In the genomic region with DNA sequence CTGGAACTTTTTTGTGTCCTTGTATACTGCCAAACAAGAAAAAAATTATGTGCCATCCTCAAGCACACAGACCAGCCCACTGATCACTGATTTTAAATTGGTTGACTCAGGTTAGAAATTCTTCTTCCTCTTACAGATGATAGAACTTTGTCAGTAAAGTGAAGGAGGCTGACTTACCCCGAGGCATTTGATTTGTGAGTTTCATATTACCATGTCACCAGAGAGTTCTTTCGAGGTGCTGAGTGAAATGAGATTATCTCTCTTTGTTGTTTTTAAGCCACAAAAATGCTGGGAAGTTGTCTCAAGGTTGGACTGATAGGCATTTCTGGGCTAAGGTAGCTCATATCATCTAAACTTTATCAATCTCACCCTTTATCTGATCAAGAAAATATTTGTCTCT, we compare ENCODE assay signal across 25 cellular contexts.
DNase-seq lines count a peak whose midpoint lies in the region; ATAC-seq lines count a peak whose summit lies in the region.
"Had no signal": no experiment of that assay in that cellular context is flagged by ENCODE, and none has a peak within 500 bp of the region (broad histone marks: within the 10 kb centered on the region; RNA-seq: fewer than 3 reads in every experiment).

No MANE protein-coding gene starts in this region.

- H3K4me1 Mint-ChIP-seq in immature natural killer cell, result peaks cover 37 to 39% of the 10 kb centered on the region in 2 donors
- H3K4me1 Mint-ChIP-seq: CD14-positive monocyte had no signal

- H3K27ac Mint-ChIP-seq in immature natural killer cell, result peak overlapping the region in 2 of 6 donors; percentile 29 to 41
- H3K27ac Mint-ChIP-seq: CD14-positive monocyte had no signal

- peak; percentile 45 for DNase-seq in COLO829 (ENCODE audit: low spot score)
- peak; percentile 80 for DNase-seq in M059J (ENCODE audit: low read depth)
- peak; percentile 29 for DNase-seq in RPMI7951 (ENCODE audit: low read depth)
- peak; percentile 16 for DNase-seq in iris pigment epithelial cell (ENCODE audit: low read depth)
- DNase-seq in stimulated activated naive CD4-positive, alpha-beta T cell treated with Interleukin-2 at 50 U/mL for 16 hours (lab: John Stamatoyannopoulos, UW), result no peak
- DNase-seq in SKM-1 (lab: John Stamatoyannopoulos, UW; ENCODE audit: unreplicated experiment), result no peak
- DNase-seq in immature natural killer cell, result no peak
- DNase-seq: 8988T; ACHN; BE2C; Calu3; CD8-positive, alpha-beta memory T cell; DMS79 treated with DMSO at 0.1 percent for 48 hours; GM23248; H7; KBM-7; MM.1S; NCI-H1694 treated with DMSO at 0.1 percent for 48 hours; NCI-H2081; NCI-H524; NCI-H748 treated with DMSO at 0.1 percent for 48 hours; NK-92 treated with Interleukin-12 subunit alpha and Interleukin-12 subunit beta, amount 100 ng/mL, for 24 hours; SIG-M5 had no signal

- ATAC-seq in HG02623 (IDR thresholded peaks at IDR 0.05; ENCODE audit: unreplicated experiment), result no peak

- peaks cover 0 to 2% (median 0%) of the 10 kb centered on the region in 3 donors for H3K27me3 Mint-ChIP-seq in immature natural killer cell (ENCODE audit: low read depth in 3 of 3)

- H3K4me3 Mint-ChIP-seq in immature natural killer cell, result no peak overlapping the region
- H3K4me3 Mint-ChIP-seq: CD14-positive monocyte; CD8-positive, alpha-beta memory T cell had no signal

- H3K36me3 Mint-ChIP-seq in immature natural killer cell, result peaks cover 0 to 7% (median 0%) of the 10 kb centered on the region in 3 donors
- H3K36me3 Mint-ChIP-seq: CD14-positive monocyte had no signal

- peaks cover 0 to 6% (median 0%) of the 10 kb centered on the region in 6 donors for H3K9me3 Mint-ChIP-seq in immature natural killer cell
- H3K9me3 Mint-ChIP-seq: CD8-positive, alpha-beta memory T cell had no signal

Comparison
In these comparisons a context has a peak if more than half of its experiments do, and no peak if none do; other contexts are left out.
1. DNase-seq: peak in COLO829 (single experiment), M059J (single experiment), RPMI7951 (single experiment) and iris pigment epithelial cell (single experiment); none in stimulated activated naive CD4-positive, alpha-beta T cell treated with Interleukin-2 at 50 U/mL for 16 hours (single experiment), SKM-1 (single experiment) and immature natural killer cell (0 of 3).